In genomic region chr7:123729217-123729578, GRCh38 we compare ENCODE assay signal across 27 cellular contexts.
"Had no signal": no experiment of that assay in that cellular context is flagged by ENCODE, and none has a peak within 500 bp of the region (broad histone marks: within the 10 kb centered on the region; RNA-seq: fewer than 3 reads in every experiment).

No MANE protein-coding gene starts in this region.

- H3K4me3 ChIP-seq: colonic mucosa, coronary artery, dorsolateral prefrontal cortex, esophagus muscularis mucosa, esophagus squamous epithelium, gastrocnemius medialis, gastroesophageal sphincter, heart left ventricle, heart right ventricle had no signal

- ATAC-seq: effector memory CD8-positive, alpha-beta T cell; esophagus mucosa; foreskin keratinocyte; gastrocnemius medialis; gastroesophageal sphincter; heart right ventricle had no signal

- H3K9me3 ChIP-seq: colonic mucosa, esophagus muscularis mucosa, esophagus squamous epithelium, gastrocnemius medialis, gastroesophageal sphincter had no signal

- H3K4me1 ChIP-seq: colonic mucosa had no signal

- DNase-seq: colonic mucosa; cortex of kidney; dermis blood vessel endothelial cell; dorsolateral prefrontal cortex; effector CD4-positive, alpha-beta T cell; effector CD8-positive, alpha-beta T cell; effector memory CD4-positive, alpha-beta T cell; effector memory CD8-positive, alpha-beta T cell; endodermal cell; erythroblast; esophagus squamous epithelium; foreskin fibroblast; foreskin keratinocyte; foreskin melanocyte; gastrocnemius medialis; glutamatergic neuron; head of caudate nucleus; heart left ventricle; heart right ventricle had no signal

- H3K27ac ChIP-seq: colonic mucosa, coronary artery, dorsolateral prefrontal cortex, epithelial cell of prostate, esophagus muscularis mucosa, esophagus squamous epithelium, foreskin keratinocyte, gastrocnemius medialis, gastroesophageal sphincter, heart left ventricle, heart right ventricle had no signal

- H3K36me3 ChIP-seq: colonic mucosa, esophagus muscularis mucosa, gastrocnemius medialis, gastroesophageal sphincter, heart left ventricle, heart right ventricle had no signal

- FAIRE-seq: colon, endometrium, endothelial cell of umbilical vein had no signal

- H3K27me3 ChIP-seq: colonic mucosa, dorsolateral prefrontal cortex, esophagus muscularis mucosa, esophagus squamous epithelium, foreskin keratinocyte, gastrocnemius medialis, gastroesophageal sphincter, heart left ventricle, heart right ventricle had no signal
